21 cellular contexts compared by ENCODE assay signal in genomic region chr12:110444455-110444854, GRCh38. TPM values are rescaled to one million over a fixed set of nuclear protein-coding genes. Genes with fewer than 3 reads are reported as not detected.
DNase-seq lines count a peak whose midpoint lies in the region; FAIRE-seq and TF ChIP-seq lines count a peak whose summit lies in the region.
"Had no signal": no experiment of that assay in that cellular context is flagged by ENCODE, and none has a peak within 500 bp of the region (broad histone marks: within the 10 kb centered on the region; RNA-seq: fewer than 3 reads in every experiment).

No MANE protein-coding gene starts in this region.

- H3K4me3 ChIP-seq in esophagus squamous epithelium: no peak overlapping the region

- FAIRE-seq in GM12892 (lab: Jason Lieb, UNC): no peak
- FAIRE-seq: A204.1, H1 had no signal

- DNase-seq in activated T-cell treated with anti-CD3 and anti-CD28 coated beads, Interleukin-2, amount 50 U/mL, for 24 hours: no peak
- DNase-seq in activated T-cell treated with anti-CD3 and anti-CD28 coated beads for 4 hours (no peak), CD1c-positive myeloid dendritic cell (ENCODE audit: extremely low spot score) (peak; percentile 5), astrocyte of the hippocampus (ENCODE audit: low read depth, low spot score) (peak; percentile 12), esophagus squamous epithelium (lab: John Stamatoyannopoulos, UW) (no peak), ecto neural progenitor cell (ENCODE audit: low spot score) (no peak), NCI-H1048 (lab: John Stamatoyannopoulos, UW) (no peak), GM12892 (ENCODE audit: insufficient read length) (no peak)
- DNase-seq: DMS53; GDM1; KG1; NCI-H1092 treated with DMSO at 0.1 percent for 48 hours; NCI-H1436 treated with DMSO at 0.1 percent for 48 hours; NCI-H2029; NCI-H226; NCI-H510A treated with DMSO at 0.1 percent for 48 hours; NCI-H774; NK-92 treated with Interleukin-12 subunit alpha and Interleukin-12 subunit beta, amount 100 ng/mL, for 24 hours had no signal

- 69 to 85% methylated on average over 3 of the region's 3 CpGs for WGBS in esophagus squamous epithelium, 2 donors

- H3K27ac ChIP-seq in esophagus squamous epithelium: peak overlapping the region; percentile 39 to 68 (median 56)
- H3K27ac ChIP-seq: C4-2B had no signal

- H3K27me3 ChIP-seq in esophagus squamous epithelium: no peaks in the 10 kb centered on the region

- H3K36me3 ChIP-seq in esophagus squamous epithelium: peaks cover 5 to 79% (median 18%) of the 10 kb centered on the region in 3 donors

- peaks cover 34% of the 10 kb centered on the region for H3K4me1 Mint-ChIP-seq in activated T-cell treated with anti-CD3 and anti-CD28 coated beads, Interleukin-2, amount 50 U/mL, for 24 hours (ENCODE audit: low read depth)

- no peaks in the 10 kb centered on the region for H3K27me3 Mint-ChIP-seq in activated T-cell treated with anti-CD3 and anti-CD28 coated beads, Interleukin-2, amount 50 U/mL, for 24 hours

- TF ChIP-seq POLR2A in esophagus squamous epithelium (IDR thresholded peaks at IDR 0.05) (no peak), GM12892 (IDR thresholded peaks at IDR 0.05; ENCODE audit: low read depth, low read length) (no peak)

- intact Hi-C loops in esophagus squamous epithelium (cut with DNase I): no loop called here

- no peak for TF ChIP-seq CTCF in esophagus squamous epithelium (IDR thresholded peaks at IDR 0.05)

- peaks cover 0 to 49% (median 28%) of the 10 kb centered on the region in 3 donors for H3K4me1 ChIP-seq in esophagus squamous epithelium

- H3K4me3 Mint-ChIP-seq in activated T-cell treated with anti-CD3 and anti-CD28 coated beads, Interleukin-2, amount 50 U/mL, for 24 hours: no peak overlapping the region

- peak overlapping the region; percentile 83 for H3K27ac Mint-ChIP-seq in activated T-cell treated with anti-CD3 and anti-CD28 coated beads, Interleukin-2, amount 50 U/mL, for 24 hours

- H3K9me3 Mint-ChIP-seq in activated T-cell treated with anti-CD3 and anti-CD28 coated beads, Interleukin-2, amount 50 U/mL, for 24 hours: no peaks in the 10 kb centered on the region

- peaks cover 86% of the 10 kb centered on the region for H3K36me3 Mint-ChIP-seq in activated T-cell treated with anti-CD3 and anti-CD28 coated beads, Interleukin-2, amount 50 U/mL, for 24 hours (ENCODE audit: low read depth)

- no peaks in the 10 kb centered on the region for H3K9me3 ChIP-seq in esophagus squamous epithelium

RNA-seq across cellular contexts. Expression of gene ARPC3, which starts 5.7 kb away (rescaled TPM):
- 100 to 1,000 TPM; 439 to 894 (median 711) TPM for total RNA-seq in esophagus squamous epithelium
- polyA plus RNA-seq in GM12892 (2012; ENCODE audit: missing spikeins): 399 TPM

RNA-seq across cellular contexts. Expression of gene GPN3, which starts 23.6 kb away (rescaled TPM):
- 10 to 100 TPM in 3 of 4 donors, 1 to 10 TPM in 1; 5.5 to 27.1 (median 12.9) TPM for total RNA-seq in esophagus squamous epithelium
- polyA plus RNA-seq in GM12892 (2012; ENCODE audit: missing spikeins): 36.1 TPM

RNA-seq across cellular contexts. Expression of gene FAM216A, which starts 24.2 kb away (rescaled TPM):
- total RNA-seq in esophagus squamous epithelium: 1 to 10 TPM in 3 of 4 donors, not detected in 1; 1.9 to 7.1 (median 3.4) TPM
- 53.1 TPM for polyA plus RNA-seq in GM12892 (2012; ENCODE audit: missing spikeins)

RNA-seq across cellular contexts. Expression of gene ANAPC7, which starts 40.9 kb away (rescaled TPM):
- total RNA-seq in esophagus squamous epithelium: 10 to 100 TPM; 67.5 to 78.8 (median 74.4) TPM
- 41.6 TPM for polyA plus RNA-seq in GM12892 (2012; ENCODE audit: missing spikeins)

RNA-seq across cellular contexts. Expression of gene VPS29, which starts 57.5 kb away (rescaled TPM):
- 100 to 1,000 TPM in 2 of 4 donors, 10 to 100 TPM in 2; 66.9 to 146 (median 110) TPM for total RNA-seq in esophagus squamous epithelium
- 142 TPM for polyA plus RNA-seq in GM12892 (2012; ENCODE audit: missing spikeins)

Comparison
In these comparisons a context has a peak if more than half of its experiments do, and no peak if none do; other contexts are left out.
1. DNase-seq: peak in CD1c-positive myeloid dendritic cell (single experiment) and astrocyte of the hippocampus (single experiment); none in activated T-cell treated with anti-CD3 and anti-CD28 coated beads, Interleukin-2, amount 50 U/mL, for 24 hours (single experiment), activated T-cell treated with anti-CD3 and anti-CD28 coated beads for 4 hours (single experiment), esophagus squamous epithelium (single experiment), ecto neural progenitor cell (single experiment), NCI-H1048 (single experiment) and GM12892 (single experiment).